Comparison of ENCODE assay signal across 2 cellular contexts in genomic region chr3:185926445-185926844, GRCh38.
TF ChIP-seq lines count a peak whose summit lies in the region.

No MANE protein-coding gene starts in this region.

TF ChIP-seq in SK-N-SH, 30 proteins besides CTCF, POLR2A, EP300 and RAD21 (continued from another document):
- TF ChIP-seq REST (IDR thresholded peaks at IDR 0.05; ENCODE audit: low read depth, low read length) (no peak), IRF3 (IDR thresholded peaks at IDR 0.05; ENCODE audit: low read depth, low read length) (no peak), RCOR1 (IDR thresholded peaks at IDR 0.05; ENCODE audit: low read length) (no peak), NRF1 (IDR thresholded peaks at IDR 0.05; ENCODE audit: low read depth, low read length) (no peak), SMC3 (IDR thresholded peaks at IDR 0.05; ENCODE audit: low read depth, low read length) (no peak), TCF12 (IDR thresholded peaks at IDR 0.05) (no peak), FOXJ3 (CRISPR knock-in tag; IDR thresholded peaks at IDR 0.05) (no peak), TEAD4 (IDR thresholded peaks at IDR 0.05; ENCODE audit: borderline replicate concordance, insufficient read depth) (no peak), FOSL2 (IDR thresholded peaks at IDR 0.05; ENCODE audit: borderline replicate concordance, low read depth) (no peak), ELF1 (IDR thresholded peaks at IDR 0.05) (no peak), SIN3A (IDR thresholded peaks at IDR 0.05; ENCODE audit: borderline replicate concordance, low read depth, low read length) (no peak), RXRA (IDR thresholded peaks at IDR 0.05; ENCODE audit: borderline replicate concordance, low read depth) (no peak), USF2 (IDR thresholded peaks at IDR 0.05; ENCODE audit: borderline replicate concordance, low read depth, low read length) (no peak), ZBTB33 (IDR thresholded peaks at IDR 0.05; ENCODE audit: borderline replicate concordance, low read depth) (no peak), FOXM1 (IDR thresholded peaks at IDR 0.05; ENCODE audit: low read depth) (no peak), NFIC (IDR thresholded peaks at IDR 0.05; ENCODE audit: borderline replicate concordance) (no peak)

TF ChIP-seq in SK-N-SH treated with all-trans-retinoic acid at 6 μM for 48 hours, 23 proteins besides CTCF, POLR2A, EP300 and RAD21:
- TF ChIP-seq TSHZ2 (CRISPR knock-in tag; IDR thresholded peaks at IDR 0.05) (no peak), POU6F1 (CRISPR knock-in tag; IDR thresholded peaks at IDR 0.05; ENCODE audit: borderline replicate concordance, low read depth) (no peak), ZNF8 (CRISPR knock-in tag; IDR thresholded peaks at IDR 0.05) (no peak), ISL1 (CRISPR knock-in tag; IDR thresholded peaks at IDR 0.05) (no peak), PATZ1 (CRISPR knock-in tag; IDR thresholded peaks at IDR 0.05; ENCODE audit: borderline replicate concordance) (no peak), ZNF70 (CRISPR knock-in tag; IDR thresholded peaks at IDR 0.05) (no peak), TOX (CRISPR knock-in tag; IDR thresholded peaks at IDR 0.05; ENCODE audit: borderline replicate concordance) (no peak)
TF ChIP-seq in SK-N-SH treated with all-trans-retinoic acid at 6 μM for 48 hours: peak in this region for 0.
